ENCODE assay signal across 13 cellular contexts in genomic region chr18:48875314-48875941, GRCh38.
"Had no signal": no experiment of that assay in that cellular context is flagged by ENCODE, and none has a peak within 500 bp of the region (broad histone marks: within the 10 kb centered on the region; RNA-seq: fewer than 3 reads in every experiment).

No MANE protein-coding gene starts in this region.

- H3K27ac Mint-ChIP-seq: activated CD8-positive, alpha-beta T cell treated with anti-CD3 and anti-CD28 coated beads, Interleukin-2, amount 10 ng/mL, durations not matched to agents 7 days and 5 days; activated naive CD4-positive, alpha-beta T cell treated with anti-CD3 and anti-CD28 coated beads, Interleukin-2, amount 10 ng/mL, durations not matched to agents 7 days and 5 days; activated T-helper 17 cell treated with anti-CD3 and anti-CD28 coated beads, Interleukin-2, amount 50 U/mL, for 72 hours had no signal

- H3K27ac ChIP-seq: dorsolateral prefrontal cortex, esophagus muscularis mucosa, parathyroid adenoma, right atrium auricular region, transverse colon, VCaP had no signal

- H3K9ac ChIP-seq: parathyroid adenoma had no signal

- H3K36me3 ChIP-seq: esophagus muscularis mucosa, right atrium auricular region, transverse colon had no signal

- H3K27me3 ChIP-seq: dorsolateral prefrontal cortex, esophagus muscularis mucosa, right atrium auricular region, transverse colon had no signal

- H3K4me1 ChIP-seq: parathyroid adenoma had no signal

- H3K9me3 ChIP-seq: esophagus muscularis mucosa, right atrium auricular region, transverse colon had no signal

- DNase-seq: activated CD8-positive, alpha-beta T cell treated with anti-CD3 and anti-CD28 coated beads, Interleukin-2, amount 10 ng/mL, durations not matched to agents 7 days and 5 days; activated naive CD4-positive, alpha-beta T cell treated with anti-CD3 and anti-CD28 coated beads, Interleukin-2, amount 10 ng/mL, durations not matched to agents 7 days and 5 days; small intestine; stimulated activated CD4-positive, alpha-beta T cell treated with anti-CD3 and anti-CD28 coated beads, Interleukin-1b, Interleukin-23, amount 100 ng/mL, for 48 hours; stimulated activated naive B cell treated with anti-CD40 and anti-IgM and Interleukin-4, amounts not matched to agents 10 μg/mL and 1 μg/mL and 100 μg/mL, for 72 hours; T-helper 1 cell; transverse colon had no signal

- FAIRE-seq: small intestine had no signal

- ATAC-seq: activated CD8-positive, alpha-beta T cell treated with anti-CD3 and anti-CD28 coated beads, Interleukin-2, amount 10 ng/mL, durations not matched to agents 7 days and 5 days; activated T-helper 17 cell treated with anti-CD3 and anti-CD28 coated beads, Interleukin-2, amount 50 U/mL, for 72 hours had no signal

- H3K4me3 ChIP-seq: dorsolateral prefrontal cortex, esophagus muscularis mucosa, right atrium auricular region, transverse colon had no signal

- H2AFZ ChIP-seq: parathyroid adenoma had no signal

- H3K36me3 Mint-ChIP-seq: activated naive CD4-positive, alpha-beta T cell treated with anti-CD3 and anti-CD28 coated beads, Interleukin-2, amount 10 ng/mL, durations not matched to agents 7 days and 5 days; stimulated activated naive B cell treated with anti-CD40 and anti-IgM and Interleukin-4, amounts not matched to agents 10 μg/mL and 1 μg/mL and 100 μg/mL, for 72 hours had no signal

- H3K79me2 ChIP-seq: parathyroid adenoma had no signal

- H3K9me3 Mint-ChIP-seq: activated naive CD4-positive, alpha-beta T cell treated with anti-CD3 and anti-CD28 coated beads, Interleukin-2, amount 10 ng/mL, durations not matched to agents 7 days and 5 days; activated T-helper 17 cell treated with anti-CD3 and anti-CD28 coated beads, Interleukin-2, amount 50 U/mL, for 72 hours; stimulated activated naive B cell treated with anti-CD40 and anti-IgM and Interleukin-4, amounts not matched to agents 10 μg/mL and 1 μg/mL and 100 μg/mL, for 72 hours had no signal

- H3K4me3 Mint-ChIP-seq: activated CD8-positive, alpha-beta T cell treated with anti-CD3 and anti-CD28 coated beads, Interleukin-2, amount 10 ng/mL, durations not matched to agents 7 days and 5 days; activated naive CD4-positive, alpha-beta T cell treated with anti-CD3 and anti-CD28 coated beads, Interleukin-2, amount 10 ng/mL, durations not matched to agents 7 days and 5 days; activated T-helper 17 cell treated with anti-CD3 and anti-CD28 coated beads, Interleukin-2, amount 50 U/mL, for 72 hours; stimulated activated naive B cell treated with anti-CD40 and anti-IgM and Interleukin-4, amounts not matched to agents 10 μg/mL and 1 μg/mL and 100 μg/mL, for 72 hours had no signal
